ENCODE assay signal across 8 cellular contexts in the genomic region with DNA sequence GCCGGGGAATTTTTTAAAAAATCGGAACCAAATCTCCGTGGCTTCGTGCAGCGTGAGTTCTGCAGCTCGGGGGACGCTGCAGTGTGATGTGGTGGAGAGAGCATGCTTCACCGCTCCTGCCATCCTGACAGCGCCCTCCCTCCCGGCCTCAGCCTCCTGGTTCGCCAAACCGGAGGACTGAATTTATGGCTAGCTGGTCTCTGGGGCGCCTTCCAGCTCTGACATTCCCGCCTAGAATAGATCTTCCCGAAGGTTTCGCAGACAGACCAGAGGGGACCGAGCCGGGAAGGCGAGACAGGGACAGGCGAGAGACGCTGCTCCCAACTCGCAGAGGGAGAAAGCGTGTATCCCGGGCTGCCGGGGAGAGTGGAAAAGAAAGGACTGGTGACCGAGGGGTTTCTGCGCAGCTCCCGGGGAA. TPM values are rescaled to one million over a fixed set of nuclear protein-coding genes. Genes with fewer than 3 reads are reported as not detected.
DNase-seq lines count a peak whose midpoint lies in the region; ATAC-seq and TF ChIP-seq lines count a peak whose summit lies in the region.

No MANE protein-coding gene starts in this region.

- H3K4me2 ChIP-seq in MM.1S (ENCODE audit: low read depth, low read length): peak overlapping the region; percentile 86; the same call in 1 of the 2 replicates
- peak overlapping the region; percentile 96 for H3K4me2 ChIP-seq in smooth muscle cell

- no peaks in the 10 kb centered on the region for H3F3A ChIP-seq in MM.1S (ENCODE audit: insufficient read depth, low read length)
- no peaks in the 10 kb centered on the region for H3F3A ChIP-seq in smooth muscle cell (ENCODE audit: low read depth)

- H3K27me3 ChIP-seq in MM.1S (replicated peaks; ENCODE audit: insufficient read depth, low read length): peaks cover 7% of the 10 kb centered on the region; the same call in 1 of the 2 replicates
- H3K27me3 ChIP-seq in kidney epithelial cell (ENCODE audit: control insufficient read depth, insufficient read depth, low read length): peaks cover 13% of the 10 kb centered on the region
- H3K27me3 ChIP-seq in smooth muscle cell (ENCODE audit: low read depth): no peaks in the 10 kb centered on the region

- 2% methylated on average over 27 of the region's 28 CpGs for WGBS in smooth muscle cell (ENCODE audit: low lambda C conversion rate)

- H3K36me3 ChIP-seq in MM.1S (replicated peaks; ENCODE audit: insufficient read depth, low read length) (no peaks in the 10 kb centered on the region), kidney epithelial cell (ENCODE audit: control insufficient read depth, insufficient read depth, low read length) (no peaks in the 10 kb centered on the region), smooth muscle cell (ENCODE audit: low read depth) (no peaks in the 10 kb centered on the region)

- H4K20me1 ChIP-seq in MM.1S (ENCODE audit: insufficient read depth, low read length) (no peaks in the 10 kb centered on the region), smooth muscle cell (ENCODE audit: low read depth) (no peaks in the 10 kb centered on the region)

- H3K4me1 Mint-ChIP-seq in Calu3 (ENCODE audit: low read depth, unreplicated experiment): peaks cover 19% of the 10 kb centered on the region

- no peak overlapping the region for H3K9ac ChIP-seq in MM.1S (ENCODE audit: low read length)
- peak overlapping the region; percentile 31 for H3K9ac ChIP-seq in smooth muscle cell (ENCODE audit: low read depth)

- no peaks in the 10 kb centered on the region for H3K9me2 ChIP-seq in MM.1S (replicated peaks; ENCODE audit: insufficient read depth, low read length)

- peaks cover 7% of the 10 kb centered on the region for H3K36me3 Mint-ChIP-seq in Calu3 (ENCODE audit: insufficient read depth, unreplicated experiment)

- no peak overlapping the region for H3K27ac ChIP-seq in MM.1S (ENCODE audit: low read length)
- peak overlapping the region; percentile 50 for H3K27ac ChIP-seq in caudate nucleus (ENCODE audit: low read depth, low read length)
- no peak overlapping the region for H3K27ac ChIP-seq in smooth muscle cell (ENCODE audit: low read depth)

- no peak for ATAC-seq in GM21737 (IDR thresholded peaks at IDR 0.05; ENCODE audit: unreplicated experiment)

- CTCF ChIA-PET in Calu3 (lab: Charles Lee): no interaction called here

- in situ Hi-C loops in GM13977 (cut with MboI; ENCODE audit: low pct_unique_long_range_greater_than_20kb, low sequenced_read_pairs, unreplicated experiment): no loop called here

- H3K79me2 ChIP-seq in MM.1S (ENCODE audit: low read length): no peaks in the 10 kb centered on the region
- H3K79me2 ChIP-seq in smooth muscle cell (ENCODE audit: low read depth): peaks cover 13% of the 10 kb centered on the region

- no peaks in the 10 kb centered on the region for H3K9me3 ChIP-seq in MM.1S (replicated peaks; ENCODE audit: insufficient read depth, low read length)
- no peaks in the 10 kb centered on the region for H3K9me3 ChIP-seq in smooth muscle cell (replicated peaks; ENCODE audit: low read depth)

- intact Hi-C loops in Calu3 (cut with micrococcal nuclease; ENCODE audit: unreplicated experiment): no loop called here

- H3K27me3 Mint-ChIP-seq in Calu3 (ENCODE audit: unreplicated experiment): peaks cover 27% of the 10 kb centered on the region

- TF ChIP-seq CTCF in Calu3 (IDR thresholded peaks at IDR 0.05; ENCODE audit: unreplicated experiment) (no peak), MM.1S (IDR thresholded peaks at IDR 0.05; ENCODE audit: low read length) (no peak), kidney epithelial cell (IDR thresholded peaks at IDR 0.05; ENCODE audit: insufficient read depth, low read length, poor library complexity, severe bottlenecking) (no peak), smooth muscle cell (IDR thresholded peaks at IDR 0.05; ENCODE audit: borderline replicate concordance, insufficient read depth, poor library complexity, severe bottlenecking) (no peak), GM13977 (IDR thresholded peaks at IDR 0.05; ENCODE audit: extremely low read depth, insufficient read depth, missing control alignments) (no peak)

- peak overlapping the region; percentile 79 for H3K4me3 Mint-ChIP-seq in Calu3 (ENCODE audit: low read depth, unreplicated experiment)

- H3K9me3 Mint-ChIP-seq in Calu3 (ENCODE audit: low read depth, unreplicated experiment): no peaks in the 10 kb centered on the region

- H3K4me1 ChIP-seq in MM.1S (ENCODE audit: low read length): peaks cover 9% of the 10 kb centered on the region
- H3K4me1 ChIP-seq in smooth muscle cell (ENCODE audit: low read depth): peaks cover 24% of the 10 kb centered on the region

- H3K27ac Mint-ChIP-seq in Calu3 (ENCODE audit: unreplicated experiment): no peak overlapping the region

- H2AFZ ChIP-seq in MM.1S (ENCODE audit: low read length) (no peak overlapping the region), smooth muscle cell (ENCODE audit: low read depth) (peak overlapping the region; percentile 94)

- peak; percentile 20 for DNase-seq in Calu3
- no peak for DNase-seq in MM.1S
- peak in 43 of 61 donors; percentile 4 to 71 (median 34) for DNase-seq in caudate nucleus (lab: John Stamatoyannopoulos, UW)
- no peak for DNase-seq in kidney epithelial cell (ENCODE audit: low read depth)
- peak; percentile 37 for DNase-seq in smooth muscle cell (lab: John Stamatoyannopoulos, UW; ENCODE audit: unreplicated experiment)
- no peak for DNase-seq in NCI-H1436 treated with DMSO at 0.1 percent for 48 hours (lab: John Stamatoyannopoulos, UW)
- no peak for DNase-seq in GM13977 (ENCODE audit: low spot score)

- BruUV-seq in Calu3 (replicated peaks; lab: Mats Ljungman, UMichigan): no TSS peak

- H3K4me3 ChIP-seq in MM.1S (ENCODE audit: low read length): no peak overlapping the region
- H3K4me3 ChIP-seq in kidney epithelial cell (ENCODE audit: low read depth, low read length): peak overlapping the region; percentile 47
- peak overlapping the region; percentile 83 for H3K4me3 ChIP-seq in smooth muscle cell

RNA-seq across cellular contexts. Expression of a gene that starts 25.9 kb away (rescaled TPM):
- total RNA-seq in Calu3 (2022) (not detected in 2 replicates), kidney epithelial cell (0.96 and 3.0 TPM in 2 replicates), smooth muscle cell (86.9 and 142 TPM in 2 replicates)
- polyA plus RNA-seq in smooth muscle cell: 66.0 and 111 TPM in 2 replicates

Comparison
In these comparisons a context has a peak if more than half of its experiments do, and no peak if none do; other contexts are left out.
1. DNase-seq: peak in Calu3 (single experiment), caudate nucleus (43 of 61) and smooth muscle cell (single experiment); none in MM.1S (single experiment), kidney epithelial cell (single experiment), NCI-H1436 treated with DMSO at 0.1 percent for 48 hours (single experiment) and GM13977 (single experiment).
2. RNA of a gene that starts 25.9 kb away (total RNA-seq): 86.9 to 142 TPM in smooth muscle cell; 0.96 to 3.0 TPM in kidney epithelial cell and not detected in Calu3; every median in the first group is over 10 times any median in the second.